ENCODE assay signal across 8 cellular contexts in the genomic region with DNA sequence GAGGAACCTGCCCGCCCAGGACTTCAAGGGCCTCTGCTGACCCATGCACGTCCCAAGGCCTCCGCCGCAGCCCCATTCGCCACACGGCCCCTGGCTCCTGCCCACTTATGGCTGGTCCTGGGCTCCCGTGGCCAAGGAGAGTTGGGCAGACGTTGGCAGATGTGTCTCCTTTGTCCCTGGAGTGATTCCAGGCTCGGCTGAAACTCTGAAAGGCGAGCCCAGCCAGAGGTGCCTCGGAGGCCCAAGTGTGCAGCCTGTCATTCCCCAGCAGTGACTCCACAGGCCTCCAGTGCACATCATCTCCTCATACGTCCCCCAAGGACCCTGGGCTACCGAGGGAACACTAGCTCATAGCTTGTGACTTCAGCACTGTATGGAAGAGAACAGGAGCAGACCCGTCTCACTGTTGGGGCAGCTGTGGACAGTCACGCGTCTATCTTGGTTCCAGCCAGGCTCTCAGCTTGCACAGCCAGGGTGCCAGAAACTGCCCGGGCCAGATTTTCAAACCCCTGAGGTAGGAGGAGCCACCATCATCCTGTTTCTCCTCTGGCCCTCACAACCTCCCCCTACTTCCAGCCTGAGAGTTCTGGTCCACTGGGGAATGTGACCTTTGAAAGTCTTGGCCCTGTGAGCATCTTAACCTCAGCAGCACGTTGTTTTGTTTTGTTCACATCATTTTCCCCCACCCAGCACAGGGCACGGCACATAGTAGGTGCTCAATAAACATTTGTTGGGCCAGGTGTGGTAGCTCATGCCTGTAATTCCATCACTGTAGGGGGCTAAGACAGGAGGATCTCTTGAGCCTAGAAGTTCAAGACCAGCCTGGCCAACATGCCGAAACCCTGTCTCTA. TPM values are rescaled to one million over a fixed set of nuclear protein-coding genes. Genes with fewer than 3 reads are reported as not detected.
DNase-seq lines count a peak whose midpoint lies in the region; ATAC-seq and TF ChIP-seq lines count a peak whose summit lies in the region.

No MANE protein-coding gene starts in this region.

- 70% methylated on average over 20 of the region's 20 CpGs for WGBS in smooth muscle cell (ENCODE audit: low lambda C conversion rate)

- H3K27me3 Mint-ChIP-seq in activated T-helper 17 cell treated with anti-CD3 and anti-CD28 coated beads, Interleukin-2, amount 50 U/mL, for 72 hours = no peaks in the 10 kb centered on the region

- H3K36me3 ChIP-seq in HCT116 (ENCODE audit: control insufficient read depth in 1 of 2, insufficient read depth in 2 of 2, low read length in 2 of 2) (no peaks in the 10 kb centered on the region), smooth muscle cell (ENCODE audit: low read depth) (no peaks in the 10 kb centered on the region)

- H3K27me3 ChIP-seq in HCT116 (ENCODE audit: insufficient read depth, low read length) = no peaks in the 10 kb centered on the region
- H3K27me3 ChIP-seq in smooth muscle cell (ENCODE audit: low read depth) = no peaks in the 10 kb centered on the region

- H3K4me1 Mint-ChIP-seq in activated T-helper 17 cell treated with anti-CD3 and anti-CD28 coated beads, Interleukin-2, amount 50 U/mL, for 72 hours = no peaks in the 10 kb centered on the region

- DNase-seq in HCT116 (ENCODE audit: low read depth, low spot score) = no peak
- DNase-seq in hepatic stellate cell (ENCODE audit: low spot score) = peak; percentile 38
- DNase-seq in smooth muscle cell (lab: John Stamatoyannopoulos, UW; ENCODE audit: unreplicated experiment) = no peak
- DNase-seq in kidney glomerular epithelial cell (lab: John Stamatoyannopoulos, UW) = no peak
- no peak for DNase-seq in ecto neural progenitor cell (ENCODE audit: low spot score)

- no peak overlapping the region for H3K4me3 Mint-ChIP-seq in activated T-helper 17 cell treated with anti-CD3 and anti-CD28 coated beads, Interleukin-2, amount 50 U/mL, for 72 hours

- no peaks in the 10 kb centered on the region for H3K9me3 ChIP-seq in HCT116 (ENCODE audit: control insufficient read depth in 1 of 2, insufficient read depth in 1 of 2, low read depth in 1 of 2, low read length in 2 of 2)
- H3K9me3 ChIP-seq in smooth muscle cell (replicated peaks; ENCODE audit: low read depth) = no peaks in the 10 kb centered on the region

- TF ChIP-seq POLR2A in HCT116 (IDR thresholded peaks at IDR 0.05; ENCODE audit: borderline replicate concordance, extremely low read depth, insufficient read depth, insufficient read length) = no peak

- ATAC-seq in HCT116 (no peak), HG03045 (IDR thresholded peaks at IDR 0.05; ENCODE audit: unreplicated experiment) (no peak), GM21367 (IDR thresholded peaks at IDR 0.05; ENCODE audit: unreplicated experiment) (no peak)
- no peak for ATAC-seq in activated T-helper 17 cell treated with anti-CD3 and anti-CD28 coated beads, Interleukin-2, amount 50 U/mL, for 72 hours (replicated peaks)

- peaks cover 25 to 27% of the 10 kb centered on the region in 2 experiments; a peak in 3 of 4 replicates for H3K4me1 ChIP-seq in HCT116 (ENCODE audit: control insufficient read depth in 1 of 2, insufficient read depth in 2 of 2, low read length in 2 of 2)
- H3K4me1 ChIP-seq in smooth muscle cell (ENCODE audit: low read depth) = peaks cover 13% of the 10 kb centered on the region

- H3K9ac ChIP-seq in HCT116 (ENCODE audit: low read length) (no peak overlapping the region), smooth muscle cell (ENCODE audit: low read depth) (no peak overlapping the region)

- no TSS peak for BruUV-seq in HCT116 (replicated peaks; lab: Mats Ljungman, UMichigan)

- H3K79me2 ChIP-seq in HCT116 (ENCODE audit: insufficient read depth, low read length) (no peaks in the 10 kb centered on the region), smooth muscle cell (ENCODE audit: low read depth) (no peaks in the 10 kb centered on the region)

- H2AFZ ChIP-seq in HCT116 (ENCODE audit: low read depth, low read length, poor library complexity, severe bottlenecking) (no peak overlapping the region), smooth muscle cell (ENCODE audit: low read depth) (peak overlapping the region; percentile 66)

- H3K36me3 Mint-ChIP-seq in activated T-helper 17 cell treated with anti-CD3 and anti-CD28 coated beads, Interleukin-2, amount 50 U/mL, for 72 hours (ENCODE audit: low read depth) = no peaks in the 10 kb centered on the region

- H4K20me1 ChIP-seq in HCT116 (ENCODE audit: insufficient read depth) (no peaks in the 10 kb centered on the region), smooth muscle cell (ENCODE audit: low read depth) (no peaks in the 10 kb centered on the region)

- no peak for TF ChIP-seq RAD21 in HCT116 (IDR thresholded peaks at IDR 0.05; ENCODE audit: low read depth)

- CTCF ChIA-PET in HCT116 (lab: Charles Lee) = interaction anchor here (1.1 kb wide), 1 partner anchor 9 kb away, joined by 4 read pairs; no protein-coding TSS in a partner anchor

- H3K4me2 ChIP-seq in HCT116 (ENCODE audit: low read length) (peak overlapping the region; percentile 50), smooth muscle cell (peak overlapping the region; percentile 29)

- H3K27ac ChIP-seq in HCT116 (ENCODE audit: low read depth, low read length) = peak overlapping the region; percentile 50; the same call in 1 of the 2 replicates
- no peak overlapping the region for H3K27ac ChIP-seq in smooth muscle cell (ENCODE audit: low read depth)

- no peaks in the 10 kb centered on the region for H3K9me2 ChIP-seq in HCT116 (ENCODE audit: insufficient read depth)

- H3K27ac Mint-ChIP-seq in activated T-helper 17 cell treated with anti-CD3 and anti-CD28 coated beads, Interleukin-2, amount 50 U/mL, for 72 hours = peak overlapping the region; percentile 43

- H3F3A ChIP-seq in smooth muscle cell (ENCODE audit: low read depth) = no peaks in the 10 kb centered on the region

- POLR2A ChIA-PET in HCT116 (lab: Charles Lee) = interaction anchor here (0.6 to 1.4 kb wide), 4 partner anchors 9 to 50 kb away, joined by 3 to 5 read pairs (median 4); a partner anchor contains a TSS

- H3K9me3 Mint-ChIP-seq in activated T-helper 17 cell treated with anti-CD3 and anti-CD28 coated beads, Interleukin-2, amount 50 U/mL, for 72 hours = no peaks in the 10 kb centered on the region

- intact Hi-C loops in HCT116 (cut with micrococcal nuclease) = no loop called here

- RAD21 ChIA-PET in HCT116 (lab: Charles Lee; ENCODE audit: low non-redundant PET in 1 of 2, low total read pairs in 2 of 2, uncharacterized antibody in 2 of 2, unreplicated experiment in 2 of 2) = no interaction called here

- no peak overlapping the region for H3K4me3 ChIP-seq in HCT116 (replicated peaks in 1 of 2; ENCODE audit: low read depth in 1 of 2, low read length in 2 of 2)
- H3K4me3 ChIP-seq in smooth muscle cell = no peak overlapping the region

- no peak for TF ChIP-seq CTCF in HCT116 (IDR thresholded peaks at IDR 0.05 in 2 of 3, conservative IDR thresholded peaks at IDR 0.05 in 1 of 3; ENCODE audit: borderline replicate concordance in 1 of 3, insufficient read depth in 1 of 3, low read depth in 2 of 3, low read length in 2 of 3)
- TF ChIP-seq CTCF in smooth muscle cell (IDR thresholded peaks at IDR 0.05; ENCODE audit: borderline replicate concordance, insufficient read depth, poor library complexity, severe bottlenecking) = no peak

TF ChIP-seq in HCT116, 20 proteins besides CTCF, POLR2A, EP300 and RAD21:
- TF ChIP-seq TCF7L2 (IDR thresholded peaks at IDR 0.05; ENCODE audit: borderline replicate concordance, extremely low read depth, insufficient read depth, insufficient read length) (no peak), POLR2AphosphoS5 (IDR thresholded peaks at IDR 0.05; ENCODE audit: low read depth, low read length) (no peak), JUND (IDR thresholded peaks at IDR 0.05) (no peak), YY1 (IDR thresholded peaks at IDR 0.05; ENCODE audit: extremely low read depth, insufficient replicate concordance, low read depth, low read length) (no peak), SP1 (IDR thresholded peaks at IDR 0.05; ENCODE audit: low read depth) (no peak)
- TF ChIP-seq, protein P1, sequence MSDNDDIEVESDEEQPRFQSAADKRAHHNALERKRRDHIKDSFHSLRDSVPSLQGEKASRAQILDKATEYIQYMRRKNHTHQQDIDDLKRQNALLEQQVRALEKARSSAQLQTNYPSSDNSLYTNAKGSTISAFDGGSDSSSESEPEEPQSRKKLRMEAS (IDR thresholded peaks at IDR 0.05) = no peak
TF ChIP-seq in HCT116: peak in this region for 0.

RNA-seq across cellular contexts. Expression of a gene that starts 50.2 kb away (rescaled TPM):
- 194 TPM for total RNA-seq in HCT116 (2021; ENCODE audit: unreplicated experiment)
- 131 and 160 TPM in 2 replicates for polyA plus RNA-seq in HCT116 (2012)
- 100 to 1,000 TPM; 295 to 386 TPM for total RNA-seq in activated T-helper 17 cell treated with anti-CD3 and anti-CD28 coated beads, Interleukin-2, amount 50 U/mL, for 72 hours
- 250 and 315 TPM in 2 replicates for total RNA-seq in smooth muscle cell
- 251 and 255 TPM in 2 replicates for polyA plus RNA-seq in smooth muscle cell
